9 cellular contexts compared by ENCODE assay signal in the genomic region with DNA sequence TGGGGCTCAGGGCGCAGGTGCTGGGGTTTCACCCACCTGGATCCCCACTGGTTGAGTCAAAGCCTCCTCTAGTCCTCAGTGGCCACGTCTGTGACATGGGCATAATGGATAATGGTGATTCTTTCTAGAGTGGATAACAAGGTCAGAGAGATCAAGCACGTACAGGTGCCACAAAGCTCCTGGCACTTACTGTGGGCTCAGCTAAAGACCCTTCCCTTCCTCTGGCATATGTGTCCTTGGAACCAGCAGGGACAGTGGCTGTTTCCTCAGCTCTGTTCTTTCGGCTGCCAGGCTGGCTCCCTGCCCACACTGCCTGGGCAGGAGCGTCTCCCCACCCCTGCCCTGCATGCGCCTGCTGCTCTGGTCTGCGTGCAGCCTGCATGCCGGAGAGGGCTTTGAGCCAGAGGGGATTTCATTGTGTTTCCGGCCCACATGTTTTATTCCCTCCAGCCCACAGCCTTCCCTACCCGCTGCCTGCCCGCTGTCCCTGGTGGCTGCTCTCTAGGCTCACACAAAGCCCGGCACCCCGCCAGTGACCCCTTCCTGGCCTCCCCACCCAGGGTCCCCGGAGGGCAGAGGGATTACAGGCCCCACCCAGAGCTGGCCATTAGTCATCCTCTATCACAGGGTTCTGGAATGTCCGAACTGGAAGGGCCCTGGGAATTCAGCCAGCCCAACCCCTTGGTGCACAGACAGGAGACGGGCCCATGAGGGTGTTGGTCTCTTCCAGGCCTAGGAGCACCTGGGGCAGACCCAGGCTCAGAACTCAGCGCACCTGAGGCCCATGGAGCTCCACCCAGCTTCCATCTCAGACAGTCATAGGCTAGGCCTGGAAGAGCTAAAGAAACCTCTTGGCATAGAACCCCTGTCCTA. TPM values are rescaled to one million over a fixed set of nuclear protein-coding genes. Genes with fewer than 3 reads are reported as not detected.
DNase-seq lines count a peak whose midpoint lies in the region; ATAC-seq, FAIRE-seq and TF ChIP-seq lines count a peak whose summit lies in the region.
"Had no signal": no experiment of that assay in that cellular context is flagged by ENCODE, and none has a peak within 500 bp of the region (broad histone marks: within the 10 kb centered on the region; RNA-seq: fewer than 3 reads in every experiment).

No MANE protein-coding gene starts in this region.

- 0 out of 2 replicates have a peak overlapping the region, but pooled peaks have one; percentile 24 for H3K27ac ChIP-seq in HEK293 (ENCODE audit: extremely low read depth, low read depth, low read length)
- peak overlapping the region; percentile 56 for H3K27ac ChIP-seq in angular gyrus (ENCODE audit: low read depth, low read length)
- H3K27ac ChIP-seq in hepatocyte: peak overlapping the region; percentile 97
- peak overlapping the region; percentile 67 to 77 for H3K27ac ChIP-seq in small intestine (ENCODE audit: low read depth in 1 of 2, low read length in 1 of 2)

- POLR2A ChIA-PET in HEK293 (lab: Yijun Ruan, JAX): interaction anchor here (0.6 to 2.9 kb wide), 9 partner anchors 11 to 144 kb away, joined by 3 to 8 read pairs (median 3); a partner anchor contains a TSS

- TF ChIP-seq CTCF in HEK293 (tag by site-specific recombination; IDR thresholded peaks at IDR 0.05) (no peak), hepatocyte (IDR thresholded peaks at IDR 0.05; ENCODE audit: poor library complexity) (peak; percentile 4)

- H3K4me2 ChIP-seq in hepatocyte: peak overlapping the region; percentile 28

- no peaks in the 10 kb centered on the region for H3K27me3 ChIP-seq in hepatocyte
- no peaks in the 10 kb centered on the region for H3K27me3 ChIP-seq in small intestine (ENCODE audit: control insufficient read depth in 2 of 2, insufficient read depth in 2 of 2, low read length in 2 of 2)

- H3K9me3 ChIP-seq in HEK293 (ENCODE audit: control insufficient read depth, insufficient read depth, low read depth, low read length): no peaks in the 10 kb centered on the region
- H3K9me3 ChIP-seq in hepatocyte (ENCODE audit: low read depth): no peaks in the 10 kb centered on the region
- no peaks in the 10 kb centered on the region for H3K9me3 ChIP-seq in small intestine (ENCODE audit: control insufficient read depth, low read depth)

- H3K4me1 ChIP-seq in HEK293 (ENCODE audit: control insufficient read depth, insufficient read depth, low read length) (peaks cover 3% of the 10 kb centered on the region; the same call in 1 of the 2 replicates), hepatocyte (ENCODE audit: insufficient read depth) (peaks cover 53% of the 10 kb centered on the region), small intestine (ENCODE audit: control insufficient read depth in 2 of 2, insufficient read depth in 1 of 2, low read depth in 1 of 2, low read length in 1 of 2) (peaks cover 3 to 9% of the 10 kb centered on the region in 2 donors)

- no peak for FAIRE-seq in small intestine (lab: Jason Lieb, UNC)

- CTCF ChIA-PET in HEK293 (lab: Yijun Ruan, JAX): interaction anchor here (0.6 kb wide), 1 partner anchor 30 kb away, joined by 3 read pairs; no protein-coding TSS in a partner anchor

- no peak overlapping the region for H3K4me3 ChIP-seq in HEK293 (ENCODE audit: low read depth, low read length)
- no peak overlapping the region for H3K4me3 ChIP-seq in hepatocyte
- H3K4me3 ChIP-seq in small intestine (ENCODE audit: low read depth in 1 of 2, low read length in 2 of 2): no peak overlapping the region

- peaks cover 3% of the 10 kb centered on the region for H4K20me1 ChIP-seq in hepatocyte (ENCODE audit: insufficient read depth, poor library complexity, severe bottlenecking)

- H3K36me3 ChIP-seq in HEK293 (ENCODE audit: control insufficient read depth in 2 of 2, insufficient read depth in 1 of 2, low read length in 2 of 2) (peaks cover 0 to 51% of the 10 kb centered on the region in 2 experiments; a peak in 2 of 3 replicates), hepatocyte (replicated peaks; ENCODE audit: insufficient read depth, low read depth) (no peaks in the 10 kb centered on the region), small intestine (ENCODE audit: control insufficient read depth in 2 of 2, insufficient read depth in 2 of 2, low read length in 2 of 2) (peaks cover 2 to 5% of the 10 kb centered on the region in 2 donors)

- H2AFZ ChIP-seq in hepatocyte: no peak overlapping the region

- H3K79me2 ChIP-seq in hepatocyte: peaks cover 61% of the 10 kb centered on the region

- ATAC-seq in GM18868 (IDR thresholded peaks at IDR 0.05; ENCODE audit: unreplicated experiment) (no peak), GM18867 (IDR thresholded peaks at IDR 0.05; ENCODE audit: unreplicated experiment) (no peak), HG03175 (IDR thresholded peaks at IDR 0.05; ENCODE audit: unreplicated experiment) (no peak)

- DNase-seq in hepatocyte (ENCODE audit: low spot score): peak; percentile 86
- DNase-seq in small intestine: peak; percentile 67
- no peak for DNase-seq in stimulated activated CD4-positive, alpha-beta T cell treated with anti-CD3 and anti-CD28 coated beads, Interleukin-15, amount 100 ng/mL, for 24 hours
- DNase-seq: naive B cell had no signal

- 46% methylated on average over 17 of the region's 17 CpGs for WGBS in hepatocyte (ENCODE audit: low lambda C conversion rate, missing lambda C conversion rate)
- WGBS in small intestine, 3 donors: 43 to 54% (median 54%) methylated on average over 17 of the region's 17 CpGs

- no peaks in the 10 kb centered on the region for H3K9me2 ChIP-seq in hepatocyte (replicated peaks; ENCODE audit: insufficient read depth)

TF ChIP-seq in HEK293, 187 proteins besides CTCF, POLR2A, EP300 and RAD21 (continues in another document):
- TF ChIP-seq ZNF791 (tag by site-specific recombination; IDR thresholded peaks at IDR 0.05): no peak
- TF ChIP-seq GLIS2 (tag by site-specific recombination; IDR thresholded peaks at IDR 0.05): peak; percentile 42; the same call in 1 of the 2 replicates
- TF ChIP-seq SP7 (tag by site-specific recombination; IDR thresholded peaks at IDR 0.05): 0 out of 2 replicates have a peak, but pooled peaks have one; percentile 21
- peak; percentile 64 for TF ChIP-seq GLIS1 (tag by site-specific recombination; IDR thresholded peaks at IDR 0.05)
- TF ChIP-seq KLF1 (tag by site-specific recombination; IDR thresholded peaks at IDR 0.05): 0 out of 2 replicates have a peak, but pooled peaks have one; percentile 24
- TF ChIP-seq ZFHX2 (tag by site-specific recombination; conservative IDR thresholded peaks at IDR 0.05): peak; percentile 29; the same call in 1 of the 2 replicates
- TF ChIP-seq HOXD13 (CRISPR knock-in tag; IDR thresholded peaks at IDR 0.05; ENCODE audit: borderline replicate concordance): no peak
- TF ChIP-seq, protein P1, sequence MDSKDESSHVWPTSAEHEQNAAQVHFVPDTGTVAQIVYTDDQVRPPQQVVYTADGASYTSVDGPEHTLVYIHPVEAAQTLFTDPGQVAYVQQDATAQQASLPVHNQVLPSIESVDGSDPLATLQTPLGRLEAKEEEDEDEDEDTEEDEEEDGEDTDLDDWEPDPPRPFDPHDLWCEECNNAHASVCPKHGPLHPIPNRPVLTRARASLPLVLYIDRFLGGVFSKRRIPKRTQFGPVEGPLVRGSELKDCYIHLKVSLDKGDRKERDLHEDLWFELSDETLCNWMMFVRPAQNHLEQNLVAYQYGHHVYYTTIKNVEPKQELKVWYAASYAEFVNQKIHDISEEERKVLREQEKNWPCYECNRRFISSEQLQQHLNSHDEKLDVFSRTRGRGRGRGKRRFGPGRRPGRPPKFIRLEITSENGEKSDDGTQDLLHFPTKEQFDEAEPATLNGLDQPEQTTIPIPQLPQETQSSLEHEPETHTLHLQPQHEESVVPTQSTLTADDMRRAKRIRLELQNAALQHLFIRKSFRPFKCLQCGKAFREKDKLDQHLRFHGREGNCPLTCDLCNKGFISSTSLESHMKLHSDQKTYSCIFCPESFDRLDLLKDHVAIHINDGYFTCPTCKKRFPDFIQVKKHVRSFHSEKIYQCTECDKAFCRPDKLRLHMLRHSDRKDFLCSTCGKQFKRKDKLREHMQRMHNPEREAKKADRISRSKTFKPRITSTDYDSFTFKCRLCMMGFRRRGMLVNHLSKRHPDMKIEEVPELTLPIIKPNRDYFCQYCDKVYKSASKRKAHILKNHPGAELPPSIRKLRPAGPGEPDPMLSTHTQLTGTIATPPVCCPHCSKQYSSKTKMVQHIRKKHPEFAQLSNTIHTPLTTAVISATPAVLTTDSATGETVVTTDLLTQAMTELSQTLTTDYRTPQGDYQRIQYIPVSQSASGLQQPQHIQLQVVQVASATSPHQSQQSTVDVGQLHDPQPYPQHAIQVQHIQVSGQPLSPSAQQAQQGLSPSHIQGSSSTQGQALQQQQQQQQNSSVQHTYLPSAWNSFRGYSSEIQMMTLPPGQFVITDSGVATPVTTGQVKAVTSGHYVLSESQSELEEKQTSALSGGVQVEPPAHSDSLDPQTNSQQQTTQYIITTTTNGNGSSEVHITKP (tag by site-specific recombination; IDR thresholded peaks at IDR 0.05): peak; percentile 73
- TF ChIP-seq, protein P2, sequence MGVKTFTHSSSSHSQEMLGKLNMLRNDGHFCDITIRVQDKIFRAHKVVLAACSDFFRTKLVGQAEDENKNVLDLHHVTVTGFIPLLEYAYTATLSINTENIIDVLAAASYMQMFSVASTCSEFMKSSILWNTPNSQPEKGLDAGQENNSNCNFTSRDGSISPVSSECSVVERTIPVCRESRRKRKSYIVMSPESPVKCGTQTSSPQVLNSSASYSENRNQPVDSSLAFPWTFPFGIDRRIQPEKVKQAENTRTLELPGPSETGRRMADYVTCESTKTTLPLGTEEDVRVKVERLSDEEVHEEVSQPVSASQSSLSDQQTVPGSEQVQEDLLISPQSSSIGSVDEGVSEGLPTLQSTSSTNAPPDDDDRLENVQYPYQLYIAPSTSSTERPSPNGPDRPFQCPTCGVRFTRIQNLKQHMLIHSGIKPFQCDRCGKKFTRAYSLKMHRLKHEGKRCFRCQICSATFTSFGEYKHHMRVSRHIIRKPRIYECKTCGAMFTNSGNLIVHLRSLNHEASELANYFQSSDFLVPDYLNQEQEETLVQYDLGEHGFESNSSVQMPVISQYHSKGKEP (tag by site-specific recombination; IDR thresholded peaks at IDR 0.05): peak; percentile 76
- TF ChIP-seq ZIC2 (tag by site-specific recombination; IDR thresholded peaks at IDR 0.05): peak; percentile 80
- TF ChIP-seq ZNF621 (tag by site-specific recombination; IDR thresholded peaks at IDR 0.05): no peak
- TF ChIP-seq EGR2 (tag by site-specific recombination; IDR thresholded peaks at IDR 0.05; ENCODE audit: low read depth): peak; percentile 24; the same call in 1 of the 2 replicates
- no peak for TF ChIP-seq KLF9 (tag by site-specific recombination; IDR thresholded peaks at IDR 0.05; ENCODE audit: low read depth)

RNA-seq across cellular contexts. Expression of a gene that starts 55.3 kb away (rescaled TPM):
- total RNA-seq in hepatocyte: 20.2 and 20.4 TPM in 2 replicates
- polyA plus RNA-seq in hepatocyte (31.5 and 40.0 TPM in 2 replicates), small intestine (10 to 100 TPM in 1 of 3 donors, 1 to 10 TPM in 2; 2.9 to 12.3 (median 6.8) TPM)

RNA-seq across cellular contexts. Expression of a gene that starts 55.6 kb away (rescaled TPM):
- total RNA-seq in hepatocyte: 51.2 and 57.2 TPM in 2 replicates
- polyA plus RNA-seq in hepatocyte (96.1 and 97.4 TPM in 2 replicates), small intestine (10 to 100 TPM; 20.4 to 46.8 (median 27.6) TPM)

Comparison
In these comparisons a context has a peak if more than half of its experiments do, and no peak if none do; other contexts are left out.
1. H3K27ac ChIP-seq: peak in every context shown above with its lines; median percentile 97 in hepatocyte; 72 in small intestine; 56 in angular gyrus; 24 in HEK293.